In the genomic region with DNA sequence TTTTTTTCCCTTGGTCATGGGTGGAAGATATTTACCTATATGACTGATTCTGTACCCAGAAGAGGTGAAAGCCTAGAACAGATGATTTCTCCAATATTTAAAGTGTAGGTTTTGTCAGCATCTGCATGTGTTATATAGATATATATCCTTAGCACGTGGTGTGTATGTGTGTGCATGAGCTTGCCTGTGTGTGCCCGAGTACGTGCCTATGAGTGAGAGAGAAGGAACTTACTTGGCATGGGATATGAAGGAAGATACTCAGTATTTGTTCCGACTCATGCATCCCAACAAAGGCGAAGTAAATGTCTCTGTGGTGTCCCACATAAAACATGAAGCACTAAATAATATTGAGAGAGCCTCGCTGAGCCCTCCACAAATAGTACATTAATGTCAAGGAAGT, we compare ENCODE assay signal across 24 cellular contexts.
DNase-seq lines count a peak whose midpoint lies in the region; ATAC-seq and TF ChIP-seq lines count a peak whose summit lies in the region.
"Had no signal": no experiment of that assay in that cellular context is flagged by ENCODE, and none has a peak within 500 bp of the region (broad histone marks: within the 10 kb centered on the region; RNA-seq: fewer than 3 reads in every experiment).

No MANE protein-coding gene starts in this region.

- peak overlapping the region; percentile 26; the same call in 1 of the 2 replicates for H3K9ac ChIP-seq in HUES48 (ENCODE audit: low read depth, low read length)
- H3K9ac ChIP-seq in subcutaneous abdominal adipose tissue (ENCODE audit: low read length in 5 of 5) = no peak overlapping the region
- H3K9ac ChIP-seq in endodermal cell (ENCODE audit: extremely low read depth, low read length, poor library complexity, severe bottlenecking) = no peak overlapping the region

- no peaks in the 10 kb centered on the region for H3K27me3 Mint-ChIP-seq in nephron progenitor cell (ENCODE audit: low read depth, poor library complexity)
- no peaks in the 10 kb centered on the region for H3K27me3 Mint-ChIP-seq in endodermal cell (ENCODE audit: insufficient read depth)
- no peaks in the 10 kb centered on the region for H3K27me3 Mint-ChIP-seq in endothelial cell (ENCODE audit: unreplicated experiment)
- H3K27me3 Mint-ChIP-seq: activated CD4-positive, alpha-beta T cell treated with anti-CD3 and anti-CD28 coated beads for 36 hours; activated naive CD8-positive, alpha-beta T cell; central memory CD8-positive, alpha-beta T cell had no signal

- no peaks in the 10 kb centered on the region for H3K9me3 ChIP-seq in HUES48 (ENCODE audit: control insufficient read depth, insufficient read depth, low read length)
- no peaks in the 10 kb centered on the region for H3K9me3 ChIP-seq in subcutaneous abdominal adipose tissue (ENCODE audit: control insufficient read depth in 5 of 5, low read length in 5 of 5)
- H3K9me3 ChIP-seq in endodermal cell (ENCODE audit: control insufficient read depth, low read length) = no peaks in the 10 kb centered on the region
- H3K9me3 ChIP-seq: prostate gland, uterus had no signal

- H3K36me3 ChIP-seq in HUES48 (ENCODE audit: control insufficient read depth, insufficient read depth, low read length) (no peaks in the 10 kb centered on the region), subcutaneous abdominal adipose tissue (ENCODE audit: control insufficient read depth in 5 of 5, insufficient read depth in 5 of 5, low read length in 5 of 5) (no peaks in the 10 kb centered on the region), endodermal cell (ENCODE audit: control insufficient read depth, insufficient read depth, low read length) (no peaks in the 10 kb centered on the region)
- H3K36me3 ChIP-seq: prostate gland, uterus had no signal

- H3K4me3 ChIP-seq in HUES48 (ENCODE audit: low read depth, low read length) (no peak overlapping the region), subcutaneous abdominal adipose tissue (ENCODE audit: low read depth in 1 of 5, low read length in 5 of 5) (no peak overlapping the region), endodermal cell (ENCODE audit: low read length) (no peak overlapping the region)
- H3K4me3 ChIP-seq: prostate gland, uterus had no signal

- H3K27ac Mint-ChIP-seq in nephron progenitor cell (peak overlapping the region; percentile 91), endodermal cell (no peak overlapping the region), endothelial cell (ENCODE audit: unreplicated experiment) (no peak overlapping the region)
- H3K27ac Mint-ChIP-seq: activated CD4-positive, alpha-beta T cell treated with anti-CD3 and anti-CD28 coated beads for 36 hours; activated naive CD8-positive, alpha-beta T cell; T-helper 1 cell treated with Interleukin-12 subunit alpha and Interleukin-12 subunit beta and Interleukin-4 antibody, amounts not matched to agents 30 μg/mL and 1 μg/mL, for 36 hours had no signal

- ATAC-seq in HG03439 (IDR thresholded peaks at IDR 0.05; ENCODE audit: unreplicated experiment) (no peak), GM18505 (IDR thresholded peaks at IDR 0.05; ENCODE audit: unreplicated experiment) (no peak)
- ATAC-seq: activated CD4-positive, alpha-beta T cell treated with anti-CD3 and anti-CD28 coated beads for 36 hours had no signal

- DNase-seq in nephron progenitor cell = no peak
- no peak for DNase-seq in endodermal cell
- DNase-seq in endothelial cell (ENCODE audit: low spot score) = no peak
- DNase-seq: activated CD4-positive, alpha-beta T cell treated with anti-CD3 and anti-CD28 coated beads for 36 hours; activated T-cell treated with anti-CD3 and anti-CD28 coated beads for 4 hours; Calu3; glutamatergic neuron; kidney glomerular epithelial cell; mammary epithelial cell; MV-4-11; NCI-H1436 treated with DMSO at 0.1 percent for 48 hours; NCI-H748 treated with DMSO at 0.1 percent for 48 hours; small intestine; stimulated activated CD4-positive, alpha-beta T cell treated with anti-CD3 and anti-CD28 coated beads, Interleukin-1b, Interleukin-23, amount 100 ng/mL, for 48 hours; uterus had no signal

- H3K27me3 ChIP-seq in HUES48 (ENCODE audit: control insufficient read depth, insufficient read depth, low read length) (no peaks in the 10 kb centered on the region), subcutaneous abdominal adipose tissue (ENCODE audit: control insufficient read depth in 5 of 5, insufficient read depth in 4 of 5, low read length in 5 of 5) (no peaks in the 10 kb centered on the region), endodermal cell (ENCODE audit: control insufficient read depth, insufficient read depth, low read length, poor library complexity, severe bottlenecking) (no peaks in the 10 kb centered on the region)
- H3K27me3 ChIP-seq: uterus had no signal

- H3K36me3 Mint-ChIP-seq in nephron progenitor cell (ENCODE audit: low read depth) (peaks cover 13% of the 10 kb centered on the region), endodermal cell (ENCODE audit: low read depth) (peaks cover 1% of the 10 kb centered on the region), endothelial cell (ENCODE audit: low read depth, unreplicated experiment) (no peaks in the 10 kb centered on the region)
- H3K36me3 Mint-ChIP-seq: activated naive CD8-positive, alpha-beta T cell had no signal

- H3K27ac ChIP-seq in HUES48 (ENCODE audit: low read depth, low read length) (peak overlapping the region; percentile 73), cingulate gyrus (ENCODE audit: low read depth, low read length) (peak overlapping the region; percentile 48), subcutaneous abdominal adipose tissue (ENCODE audit: low read depth, low read length) (peak overlapping the region; percentile 55), endodermal cell (ENCODE audit: low read depth, low read length) (no peak overlapping the region)
- H3K27ac ChIP-seq: prostate gland had no signal

- TF ChIP-seq CTCF in nephron progenitor cell (IDR thresholded peaks at IDR 0.05) (no peak), endodermal cell (conservative IDR thresholded peaks at IDR 0.05) (no peak), endothelial cell (IDR thresholded peaks at IDR 0.05; ENCODE audit: unreplicated experiment) (no peak)

- WGBS in endodermal cell (ENCODE audit: insufficient coverage in 1 of 2, insufficient read length in 1 of 2), 2 experiments = 94 to 96% methylated on average over 5 to 6 of the region's 6 CpGs

- H3K4me1 ChIP-seq in HUES48 (ENCODE audit: control insufficient read depth, insufficient read depth, low read length) (peaks cover 31% of the 10 kb centered on the region), subcutaneous abdominal adipose tissue (ENCODE audit: control insufficient read depth in 5 of 5, insufficient read depth in 5 of 5, low read length in 5 of 5) (peaks cover 6 to 35% (median 28%) of the 10 kb centered on the region in 5 donors), endodermal cell (ENCODE audit: control insufficient read depth, insufficient read depth, low read length) (no peaks in the 10 kb centered on the region)
- H3K4me1 ChIP-seq: prostate gland, uterus had no signal

- peak overlapping the region; percentile 6 for H3K4me3 Mint-ChIP-seq in nephron progenitor cell
- H3K4me3 Mint-ChIP-seq in endodermal cell = no peak overlapping the region
- no peak overlapping the region for H3K4me3 Mint-ChIP-seq in endothelial cell (ENCODE audit: unreplicated experiment)
- H3K4me3 Mint-ChIP-seq: activated CD4-positive, alpha-beta T cell treated with anti-CD3 and anti-CD28 coated beads for 36 hours; activated naive CD8-positive, alpha-beta T cell; central memory CD8-positive, alpha-beta T cell; T-helper 1 cell treated with Interleukin-12 subunit alpha and Interleukin-12 subunit beta and Interleukin-4 antibody, amounts not matched to agents 30 μg/mL and 1 μg/mL, for 36 hours had no signal

- H3K9me3 Mint-ChIP-seq in nephron progenitor cell (no peaks in the 10 kb centered on the region), endodermal cell (no peaks in the 10 kb centered on the region), endothelial cell (ENCODE audit: unreplicated experiment) (no peaks in the 10 kb centered on the region)
- H3K9me3 Mint-ChIP-seq: T-helper 1 cell treated with Interleukin-12 subunit alpha and Interleukin-12 subunit beta and Interleukin-4 antibody, amounts not matched to agents 30 μg/mL and 1 μg/mL, for 36 hours had no signal

- TF ChIP-seq POLR2A in GM18505 (IDR thresholded peaks at IDR 0.05; ENCODE audit: borderline replicate concordance, extremely low read depth, insufficient read depth, insufficient read length) = no peak

- peaks cover 33% of the 10 kb centered on the region for H3K4me1 Mint-ChIP-seq in nephron progenitor cell
- peaks cover 8% of the 10 kb centered on the region for H3K4me1 Mint-ChIP-seq in endodermal cell
- H3K4me1 Mint-ChIP-seq in endothelial cell (ENCODE audit: unreplicated experiment) = peaks cover 6% of the 10 kb centered on the region
- H3K4me1 Mint-ChIP-seq: activated CD4-positive, alpha-beta T cell treated with anti-CD3 and anti-CD28 coated beads for 36 hours; central memory CD8-positive, alpha-beta T cell had no signal
